ENCODE assay signal across 27 cellular contexts in genomic region chr1:224859651-224860050, GRCh38.
DNase-seq lines count a peak whose midpoint lies in the region; ATAC-seq and TF ChIP-seq lines count a peak whose summit lies in the region.
"Had no signal": no experiment of that assay in that cellular context is flagged by ENCODE, and none has a peak within 500 bp of the region (broad histone marks: within the 10 kb centered on the region; RNA-seq: fewer than 3 reads in every experiment).

No MANE protein-coding gene starts in this region.

- dilution Hi-C loops in mammary epithelial cell (cut with HindIII; ENCODE audit: low sequenced_read_pairs), result no loop called here

- no peak for TF ChIP-seq CTCF in mammary epithelial cell (conservative IDR thresholded peaks at IDR 0.05 in 1 of 2, IDR thresholded peaks at IDR 0.05 in 1 of 2; ENCODE audit: extremely low read depth in 1 of 2, insufficient read depth in 1 of 2, low read depth in 1 of 2, low read length in 2 of 2)
- no peak for TF ChIP-seq CTCF in breast epithelium (IDR thresholded peaks at IDR 0.05)
- TF ChIP-seq CTCF in foreskin keratinocyte (conservative IDR thresholded peaks at IDR 0.05), result no peak

- ATAC-seq in foreskin keratinocyte (peak; percentile 24), HG03196 (IDR thresholded peaks at IDR 0.05; ENCODE audit: unreplicated experiment) (no peak)
- peak; percentile 53 for ATAC-seq in stimulated activated effector memory CD8-positive, alpha-beta T cell treated with anti-CD3 and anti-CD28 coated beads, Interleukin-12 subunit alpha, Interleukin-12 subunit beta, amount 100 ng/mL, for 72 hours
- ATAC-seq: K562 had no signal

- H3K4me1 ChIP-seq in mammary epithelial cell (ENCODE audit: insufficient read depth, low read length) (peaks cover 18% of the 10 kb centered on the region), breast epithelium (no peaks in the 10 kb centered on the region), foreskin keratinocyte (no peaks in the 10 kb centered on the region), GM23248 (ENCODE audit: insufficient read depth) (no peaks in the 10 kb centered on the region)
- H3K4me1 ChIP-seq: SJSA1 had no signal

- no peaks in the 10 kb centered on the region for H3F3A ChIP-seq in GM23248 (ENCODE audit: insufficient read depth)

- H3K27ac ChIP-seq in mammary epithelial cell (ENCODE audit: insufficient read depth, low read depth, low read length), result no peak overlapping the region
- H3K27ac ChIP-seq in breast epithelium, result no peak overlapping the region
- no peak overlapping the region for H3K27ac ChIP-seq in foreskin keratinocyte
- no peak overlapping the region for H3K27ac ChIP-seq in GM23248
- H3K27ac ChIP-seq: C4-2B, SJSA1 had no signal

- CTCF ChIA-PET in mammary epithelial cell (lab: Charles Lee; ENCODE audit: low non-redundant PET), result no interaction called here

- TF ChIP-seq POLR2A in breast epithelium (IDR thresholded peaks at IDR 0.05), result no peak

- H2AFZ ChIP-seq in mammary epithelial cell (ENCODE audit: low read depth, low read length) (peak overlapping the region; percentile 63), GM23248 (no peak overlapping the region)

- no peaks in the 10 kb centered on the region for H3K9me3 ChIP-seq in mammary epithelial cell (replicated peaks; ENCODE audit: insufficient read depth, low read length)
- no peaks in the 10 kb centered on the region for H3K9me3 ChIP-seq in breast epithelium
- H3K9me3 ChIP-seq in GM23248 (ENCODE audit: low read depth), result no peaks in the 10 kb centered on the region
- H3K9me3 ChIP-seq: SJSA1 had no signal

- DNase-seq in mammary epithelial cell (peak; percentile 33), breast epithelium (ENCODE audit: low spot score in 2 of 2) (no peak), OCI-M1 (lab: John Stamatoyannopoulos, UW) (peak; percentile 22), foreskin keratinocyte (peak in 1 of 2 donors; percentile 22), GM23248 (no peak)
- DNase-seq in stimulated activated effector memory CD8-positive, alpha-beta T cell treated with anti-CD3 and anti-CD28 coated beads, Interleukin-12 subunit alpha, Interleukin-12 subunit beta, amount 100 ng/mL, for 72 hours (ENCODE audit: low spot score in 2 of 2), result no peak
- DNase-seq: CD8-positive, alpha-beta memory T cell; DMS 273 treated with DMSO at 0.1 percent for 48 hours; DMS79; EL; GDM1; H7; Kasumi-1; MV-4-11; NCI-H1105; NCI-H1436 treated with DMSO at 0.1 percent for 48 hours; NCI-H187 treated with DMSO at 0.1 percent for 48 hours; NCI-H2171 treated with DMSO at 0.1 percent for 48 hours; NCI-H345; NK-92 treated with Interleukin-12 subunit alpha and Interleukin-12 subunit beta, amount 100 ng/mL, for 24 hours; Right ventricle myocardium superior; RPMI8226 had no signal

- H4K20me1 ChIP-seq in mammary epithelial cell (ENCODE audit: insufficient read depth, low read length) (no peaks in the 10 kb centered on the region), GM23248 (ENCODE audit: insufficient read depth) (no peaks in the 10 kb centered on the region)

- H3K4me2 ChIP-seq in mammary epithelial cell (ENCODE audit: insufficient read depth, low read depth, low read length) (no peak overlapping the region), GM23248 (ENCODE audit: unreplicated experiment) (no peak overlapping the region)

- H3K79me2 ChIP-seq in mammary epithelial cell (ENCODE audit: insufficient read depth, low read length) (no peaks in the 10 kb centered on the region), GM23248 (ENCODE audit: insufficient read depth) (no peaks in the 10 kb centered on the region)

- H3K36me3 Mint-ChIP-seq in stimulated activated effector memory CD8-positive, alpha-beta T cell treated with anti-CD3 and anti-CD28 coated beads, Interleukin-12 subunit alpha, Interleukin-12 subunit beta, amount 100 ng/mL, for 72 hours, result no peaks in the 10 kb centered on the region
- H3K36me3 Mint-ChIP-seq: CD8-positive, alpha-beta memory T cell had no signal

- H3K27ac Mint-ChIP-seq in stimulated activated effector memory CD8-positive, alpha-beta T cell treated with anti-CD3 and anti-CD28 coated beads, Interleukin-12 subunit alpha, Interleukin-12 subunit beta, amount 100 ng/mL, for 72 hours, result no peak overlapping the region
- H3K27ac Mint-ChIP-seq: B cell; CD8-positive, alpha-beta memory T cell had no signal

- H3K4me3 Mint-ChIP-seq in stimulated activated effector memory CD8-positive, alpha-beta T cell treated with anti-CD3 and anti-CD28 coated beads, Interleukin-12 subunit alpha, Interleukin-12 subunit beta, amount 100 ng/mL, for 72 hours, result no peak overlapping the region
- H3K4me3 Mint-ChIP-seq: B cell; CD8-positive, alpha-beta memory T cell had no signal

- intact Hi-C loops in mammary epithelial cell (cut with micrococcal nuclease), result no loop called here
- intact Hi-C loops in breast epithelium (cut with DNase I; ENCODE audit: low total_unique reads), result no loop called here

- H3K9ac ChIP-seq in mammary epithelial cell (ENCODE audit: insufficient read depth, low read length) (no peak overlapping the region), GM23248 (no peak overlapping the region)

- WGBS in mammary epithelial cell (ENCODE audit: low coverage, missing lambda C conversion rate), result 81% methylated on average over 2 of the region's 2 CpGs
- WGBS in GM23248 (ENCODE audit: low coverage in 1 of 2, low lambda C conversion rate in 2 of 2, missing lambda C conversion rate in 2 of 2), 2 experiments, result 79 to 80% methylated on average over 2 of the region's 2 CpGs

- in situ Hi-C loops in mammary epithelial cell (cut with MboI; ENCODE audit: low sequenced_read_pairs in 2 of 2) (loop anchor here in 1 of 2 donors (10.0 kb wide), 1 partner anchor 225 kb away; no protein-coding TSS in a partner anchor), GM23248 (cut with MboI) (loop anchor here (10.0 kb wide), 1 partner anchor 215 kb away; no protein-coding TSS in a partner anchor)

- H3K27me3 ChIP-seq in mammary epithelial cell (ENCODE audit: insufficient read depth, low read length) (no peaks in the 10 kb centered on the region), breast epithelium (no peaks in the 10 kb centered on the region), foreskin keratinocyte (no peaks in the 10 kb centered on the region), GM23248 (replicated peaks; ENCODE audit: insufficient read depth) (peaks cover 17% of the 10 kb centered on the region; the same call in 1 of the 2 replicates)
- H3K27me3 ChIP-seq: SJSA1 had no signal

- no peaks in the 10 kb centered on the region for H3K9me2 ChIP-seq in GM23248 (ENCODE audit: insufficient read depth)

- no peak overlapping the region for H3K4me3 ChIP-seq in mammary epithelial cell (replicated peaks in 1 of 3; ENCODE audit: insufficient read depth in 1 of 3, low read depth in 2 of 3, low read length in 3 of 3)
- no peak overlapping the region for H3K4me3 ChIP-seq in breast epithelium
- H3K4me3 ChIP-seq in GM23248, result no peak overlapping the region
- H3K4me3 ChIP-seq: K562, SJSA1 had no signal

- no peaks in the 10 kb centered on the region for H3K4me1 Mint-ChIP-seq in stimulated activated effector memory CD8-positive, alpha-beta T cell treated with anti-CD3 and anti-CD28 coated beads, Interleukin-12 subunit alpha, Interleukin-12 subunit beta, amount 100 ng/mL, for 72 hours
- H3K4me1 Mint-ChIP-seq: B cell; CD8-positive, alpha-beta memory T cell had no signal

- no peaks in the 10 kb centered on the region for H3K9me3 Mint-ChIP-seq in stimulated activated effector memory CD8-positive, alpha-beta T cell treated with anti-CD3 and anti-CD28 coated beads, Interleukin-12 subunit alpha, Interleukin-12 subunit beta, amount 100 ng/mL, for 72 hours

- H3K36me3 ChIP-seq in mammary epithelial cell (ENCODE audit: insufficient read depth, low read length), result no peaks in the 10 kb centered on the region
- H3K36me3 ChIP-seq in breast epithelium, result no peaks in the 10 kb centered on the region
- no peaks in the 10 kb centered on the region for H3K36me3 ChIP-seq in GM23248 (ENCODE audit: low read depth)
- H3K36me3 ChIP-seq: SJSA1 had no signal

- BruUV-seq in mammary epithelial cell (replicated peaks; lab: Mats Ljungman, UMichigan), result no TSS peak

Comparison
In these comparisons a context has a peak if more than half of its experiments do, and no peak if none do; other contexts are left out.
1. DNase-seq: peak in mammary epithelial cell (single experiment) and OCI-M1 (single experiment); none in breast epithelium (0 of 2), stimulated activated effector memory CD8-positive, alpha-beta T cell treated with anti-CD3 and anti-CD28 coated beads, Interleukin-12 subunit alpha, Interleukin-12 subunit beta, amount 100 ng/mL, for 72 hours (0 of 2) and GM23248 (single experiment).